Comparison of ENCODE assay signal across 30 cellular contexts in the genomic region with DNA sequence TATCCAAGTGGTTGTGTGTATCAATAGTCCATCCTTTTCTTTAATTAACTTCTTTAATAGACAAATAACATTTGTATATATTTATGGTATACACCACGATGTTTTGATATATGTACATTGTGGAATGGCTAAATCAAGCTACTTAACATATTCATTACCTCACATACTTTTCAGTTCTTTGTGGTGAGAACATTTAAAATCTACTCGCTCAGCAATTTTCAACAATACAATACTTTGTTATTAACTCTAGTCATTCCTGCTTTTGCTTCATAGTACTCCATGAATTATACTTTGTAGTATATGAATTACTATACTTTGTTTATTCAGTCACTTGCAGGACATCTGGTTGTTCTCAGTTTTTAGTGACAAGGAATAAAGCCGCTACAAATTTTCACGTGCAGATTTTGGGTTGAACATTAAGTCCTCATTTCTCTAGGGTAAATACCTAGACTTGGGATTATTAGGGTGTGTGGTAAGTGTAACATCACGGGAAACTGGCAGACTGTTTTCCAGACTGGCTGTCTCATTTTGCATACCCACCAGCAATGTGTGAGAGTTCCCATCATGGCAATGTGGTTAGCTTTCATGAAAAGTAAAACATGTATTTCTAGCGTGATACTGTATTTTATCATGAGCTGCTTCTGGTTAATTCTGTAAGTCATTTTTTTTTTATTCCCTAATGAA.
"Had no signal": no experiment of that assay in that cellular context is flagged by ENCODE, and none has a peak within 500 bp of the region (broad histone marks: within the 10 kb centered on the region; RNA-seq: fewer than 3 reads in every experiment).

No MANE protein-coding gene starts in this region.

- H3K36me3 ChIP-seq: adrenal gland, ascending aorta, breast epithelium, neutrophil, sigmoid colon, spleen, suprapubic skin, transverse colon had no signal

- DNase-seq: activated CD4-positive, alpha-beta T cell treated with anti-CD3 and anti-CD28 coated beads, Interleukin-2, amount 50 U/mL, for 4 hours; activated CD8-positive, alpha-beta memory T cell treated with anti-CD3 and anti-CD28 coated beads, Interleukin-2, amount 50 U/mL, for 48 hours; activated naive CD4-positive, alpha-beta T cell; activated T-cell treated with anti-CD3 and anti-CD28 coated beads, Interleukin-2, amount 50 U/mL, for 4 hours; adrenal gland; dorsolateral prefrontal cortex; effector memory CD8-positive, alpha-beta T cell; glutamatergic neuron; hypothalamus; sigmoid colon; spleen; stimulated activated CD4-positive, alpha-beta T cell treated with anti-CD3 and anti-CD28 coated beads, Interleukin-4, amount 100 ng/mL, for 24 hours; stimulated activated naive CD8-positive, alpha-beta T cell treated with anti-CD3 and anti-CD28 coated beads, Interleukin-15, amount 100 ng/mL, for 72 hours; T-helper 9 cell; transverse colon had no signal

- FAIRE-seq: colon, endothelial cell of umbilical vein, frontal cortex, urothelium cell line had no signal

- H3K9me3 ChIP-seq: adrenal gland, ascending aorta, breast epithelium, neutrophil, sigmoid colon, spleen, suprapubic skin, transverse colon had no signal

- H3K4me1 ChIP-seq: adrenal gland, breast epithelium, parathyroid adenoma, spleen, suprapubic skin, transverse colon had no signal

- H3K36me3 Mint-ChIP-seq: activated naive CD8-positive, alpha-beta T cell; WTC11 had no signal

- H3K9ac ChIP-seq: parathyroid adenoma had no signal

- H3K4me3 Mint-ChIP-seq: activated naive CD8-positive, alpha-beta T cell; activated T-cell treated with anti-CD3 and anti-CD28 coated beads, Interleukin-2, amount 50 U/mL, for 4 hours; central memory CD8-positive, alpha-beta T cell; effector memory CD8-positive, alpha-beta T cell; nephron; stimulated activated naive CD8-positive, alpha-beta T cell treated with anti-CD3 and anti-CD28 coated beads, Interleukin-15, amount 100 ng/mL, for 72 hours; WTC11 had no signal

- H2AFZ ChIP-seq: parathyroid adenoma had no signal

- ATAC-seq: activated T-cell treated with anti-CD3 and anti-CD28 coated beads, Interleukin-2, amount 50 U/mL, for 4 hours; effector memory CD8-positive, alpha-beta T cell; esophagus mucosa; stimulated activated naive CD8-positive, alpha-beta T cell treated with anti-CD3 and anti-CD28 coated beads, Interleukin-15, amount 100 ng/mL, for 72 hours; WTC11 had no signal

- H3K4me3 ChIP-seq: adrenal gland, ascending aorta, breast epithelium, dorsolateral prefrontal cortex, sigmoid colon, spleen, suprapubic skin, transverse colon had no signal

- H3K4me1 Mint-ChIP-seq: central memory CD8-positive, alpha-beta T cell; stimulated activated naive CD8-positive, alpha-beta T cell treated with anti-CD3 and anti-CD28 coated beads, Interleukin-15, amount 100 ng/mL, for 72 hours; WTC11 had no signal

- H3K79me2 ChIP-seq: parathyroid adenoma had no signal

- H3K27ac ChIP-seq: adrenal gland, ascending aorta, breast epithelium, neutrophil, parathyroid adenoma, spleen, suprapubic skin, transverse colon had no signal

- H3K27me3 ChIP-seq: adrenal gland, ascending aorta, breast epithelium, neutrophil, sigmoid colon, spleen, suprapubic skin, transverse colon had no signal

- H3K27me3 Mint-ChIP-seq: activated naive CD8-positive, alpha-beta T cell; central memory CD8-positive, alpha-beta T cell; effector memory CD8-positive, alpha-beta T cell; stimulated activated naive CD8-positive, alpha-beta T cell treated with anti-CD3 and anti-CD28 coated beads, Interleukin-15, amount 100 ng/mL, for 72 hours had no signal

- H3K9me3 Mint-ChIP-seq: activated T-helper 2 cell treated with anti-CD3 and anti-CD28 coated beads, Interferon-gamma antibody, Interleukin-2, Interleukin-4, amounts not matched to agents 10 μg/mL and 5 μg/mL and 100 μg/mL, durations not matched to agents 14 hours and 24 hours and 36 hours; nephron; WTC11 had no signal

- H3K27ac Mint-ChIP-seq: activated naive CD8-positive, alpha-beta T cell; activated T-helper 2 cell treated with anti-CD3 and anti-CD28 coated beads, Interferon-gamma antibody, Interleukin-2, Interleukin-4, amounts not matched to agents 10 μg/mL and 5 μg/mL and 100 μg/mL, durations not matched to agents 14 hours and 24 hours and 36 hours; effector memory CD8-positive, alpha-beta T cell; nephron; stimulated activated naive CD8-positive, alpha-beta T cell treated with anti-CD3 and anti-CD28 coated beads, Interleukin-15, amount 100 ng/mL, for 72 hours; WTC11 had no signal
